ENCODE assay signal across 30 cellular contexts in the genomic region with DNA sequence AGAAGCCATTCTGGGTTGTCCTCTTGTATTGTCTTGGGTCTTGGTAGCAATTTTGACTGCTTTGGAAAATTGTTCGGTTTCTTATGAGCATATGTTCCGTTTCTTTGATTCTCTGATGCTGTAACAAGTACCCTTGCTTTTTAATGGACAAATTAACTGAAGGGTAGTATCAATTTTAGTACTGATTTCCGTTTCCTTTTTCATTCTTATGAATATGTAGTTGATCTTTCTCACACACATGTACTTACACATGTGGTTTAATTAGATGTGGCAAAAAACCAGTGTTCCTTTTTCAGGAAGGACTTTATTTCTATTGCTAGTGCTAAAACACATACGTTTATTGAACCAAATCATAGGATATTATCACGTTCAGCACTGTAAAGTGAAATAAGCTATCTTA.
A peak's percentile ranks its signal among the peaks of the same experiment; 100 is the strongest.
DNase-seq lines count a peak whose midpoint lies in the region; ATAC-seq, FAIRE-seq and TF ChIP-seq lines count a peak whose summit lies in the region.
"Had no signal": no experiment of that assay in that cellular context is flagged by ENCODE, and none has a peak within 500 bp of the region (broad histone marks: within the 10 kb centered on the region; RNA-seq: fewer than 3 reads in every experiment).

No MANE protein-coding gene starts in this region.

- FAIRE-seq in GM18507 (lab: Jason Lieb, UNC) (peak; percentile 5), astrocyte (lab: Jason Lieb, UNC) (peak; percentile 47)
- FAIRE-seq: G401.6, H54, HTR-8/SVneo, islet of Langerhans, K562 had no signal

- peaks cover 40% of the 10 kb centered on the region for H4K20me1 ChIP-seq in astrocyte (ENCODE audit: insufficient read depth, low read length)

- peaks cover 3% of the 10 kb centered on the region for H3K36me3 Mint-ChIP-seq in activated naive CD4-positive, alpha-beta T cell treated with anti-CD3 and anti-CD28 coated beads, Interleukin-2, amount 50 U/mL, for 24 hours
- peaks cover 2% of the 10 kb centered on the region for H3K36me3 Mint-ChIP-seq in astrocyte (ENCODE audit: low read depth, unreplicated experiment)

- H3K9me3 ChIP-seq in astrocyte (ENCODE audit: insufficient read depth, low read depth, low read length) (no peaks in the 10 kb centered on the region), right lobe of liver (no peaks in the 10 kb centered on the region)
- H3K9me3 ChIP-seq: stomach, tibial artery had no signal

- peak overlapping the region; percentile 13 for H3K4me3 Mint-ChIP-seq in activated naive CD4-positive, alpha-beta T cell treated with anti-CD3 and anti-CD28 coated beads, Interleukin-2, amount 50 U/mL, for 24 hours
- H3K4me3 Mint-ChIP-seq in astrocyte (ENCODE audit: unreplicated experiment): no peak overlapping the region
- H3K4me3 Mint-ChIP-seq: activated B cell treated with CpG ODN at 0.5 μM for 24 hours; dendritic cell treated with granulocyte-macrophage colony-stimulating factor and Interleukin-4, amounts not matched to agents 40 ng/mL and 50 ng/mL, for 4 days; endodermal cell had no signal

- no peaks in the 10 kb centered on the region for H3K27me3 ChIP-seq in astrocyte (ENCODE audit: insufficient read depth, low read length)
- no peaks in the 10 kb centered on the region for H3K27me3 ChIP-seq in right lobe of liver
- H3K27me3 ChIP-seq: stomach, tibial artery had no signal

- H2AFZ ChIP-seq in astrocyte (ENCODE audit: low read depth, low read length): no peak overlapping the region

- TF ChIP-seq CTCF in astrocyte (IDR thresholded peaks at IDR 0.05; ENCODE audit: insufficient read depth, low read depth, low read length) (no peak), right lobe of liver (IDR thresholded peaks at IDR 0.05) (no peak)

- 85% methylated on average over 5 of the region's 5 CpGs for WGBS in right lobe of liver (ENCODE audit: insufficient coverage, low coverage, low lambda C conversion rate, missing lambda C conversion rate)

- peaks cover 99% of the 10 kb centered on the region for H3K79me2 ChIP-seq in astrocyte (ENCODE audit: insufficient read depth, low read length)

- H3K4me1 ChIP-seq in astrocyte (ENCODE audit: insufficient read depth, low read length) (peaks cover 3% of the 10 kb centered on the region), right lobe of liver (peaks cover 0 to 12% (median 2%) of the 10 kb centered on the region in 4 donors)

- TF ChIP-seq POLR2A in right lobe of liver (IDR thresholded peaks at IDR 0.05): no peak

- H3K4me3 ChIP-seq in astrocyte (ENCODE audit: insufficient read depth, low read depth, low read length) (no peak overlapping the region), right lobe of liver (no peak overlapping the region)
- H3K4me3 ChIP-seq: K562, stomach, tibial artery had no signal

- H3K36me3 ChIP-seq in astrocyte (ENCODE audit: insufficient read depth, low read length) (no peaks in the 10 kb centered on the region), right lobe of liver (no peaks in the 10 kb centered on the region)
- H3K36me3 ChIP-seq: stomach, tibial artery had no signal

- no peaks in the 10 kb centered on the region for H3K27me3 Mint-ChIP-seq in activated naive CD4-positive, alpha-beta T cell treated with anti-CD3 and anti-CD28 coated beads, Interleukin-2, amount 50 U/mL, for 24 hours
- H3K27me3 Mint-ChIP-seq in astrocyte (ENCODE audit: low read depth, unreplicated experiment): no peaks in the 10 kb centered on the region
- H3K27me3 Mint-ChIP-seq: activated B cell treated with CpG ODN at 0.5 μM for 24 hours; dendritic cell treated with granulocyte-macrophage colony-stimulating factor and Interleukin-4, amounts not matched to agents 40 ng/mL and 50 ng/mL, for 4 days had no signal

- no peak overlapping the region for H3K9ac ChIP-seq in astrocyte (ENCODE audit: low read length)

- H3K4me1 Mint-ChIP-seq in activated naive CD4-positive, alpha-beta T cell treated with anti-CD3 and anti-CD28 coated beads, Interleukin-2, amount 50 U/mL, for 24 hours: peaks cover 75% of the 10 kb centered on the region
- H3K4me1 Mint-ChIP-seq in astrocyte (ENCODE audit: low read depth, unreplicated experiment): peaks cover 21% of the 10 kb centered on the region

- no peak overlapping the region for H3K27ac ChIP-seq in astrocyte (ENCODE audit: low read depth, low read length)
- H3K27ac ChIP-seq in substantia nigra (ENCODE audit: low read depth, low read length, poor library complexity, severe bottlenecking): peak overlapping the region; percentile 64
- H3K27ac ChIP-seq in right lobe of liver: no peak overlapping the region
- H3K27ac ChIP-seq: stomach, tibial artery had no signal

- no peak overlapping the region for H3K27ac Mint-ChIP-seq in activated naive CD4-positive, alpha-beta T cell treated with anti-CD3 and anti-CD28 coated beads, Interleukin-2, amount 50 U/mL, for 24 hours
- H3K27ac Mint-ChIP-seq in astrocyte (ENCODE audit: unreplicated experiment): no peak overlapping the region
- H3K27ac Mint-ChIP-seq: activated B cell treated with CpG ODN at 0.5 μM for 24 hours; dendritic cell treated with granulocyte-macrophage colony-stimulating factor and Interleukin-4, amounts not matched to agents 40 ng/mL and 50 ng/mL, for 4 days; endodermal cell had no signal

- ATAC-seq in right lobe of liver: no peak
- ATAC-seq: K562, left ventricle myocardium superior, right cardiac atrium had no signal

- no peak overlapping the region for H3K4me2 ChIP-seq in astrocyte (ENCODE audit: low read length)

- intact Hi-C loops in right lobe of liver (cut with DNase I): no loop called here

- DNase-seq in activated naive CD4-positive, alpha-beta T cell treated with anti-CD3 and anti-CD28 coated beads, Interleukin-2, amount 50 U/mL, for 16 hours: no peak
- no peak for DNase-seq in GM18507 (ENCODE audit: extremely low spot score, insufficient read length, low read depth)
- no peak for DNase-seq in astrocyte (ENCODE audit: low read depth)
- DNase-seq in substantia nigra (lab: John Stamatoyannopoulos, UW): no peak
- DNase-seq in T-helper 9 cell: no peak
- no peak for DNase-seq in right lobe of liver
- DNase-seq in amniotic stem cell (lab: John Stamatoyannopoulos, UW): no peak
- DNase-seq: activated B cell treated with CpG ODN at 0.5 μM for 24 hours; activated CD4-positive, alpha-beta T cell treated with anti-CD3 and anti-CD28 coated beads, Interleukin-2, amount 50 U/mL, for 48 hours; activated effector memory CD4-positive, alpha-beta T cell treated with anti-CD3 and anti-CD28 coated beads, Interleukin-2, amount 50 U/mL, for 16 hours; COR-L47; DMS53; endodermal cell; glutamatergic neuron; left ventricle myocardium superior; NCI-H1092; NCI-H1694 treated with DMSO at 0.1 percent for 48 hours; NCI-H2171; posterior cingulate gyrus; right cardiac atrium; stimulated activated CD4-positive, alpha-beta T cell treated with anti-CD3 and anti-CD28 coated beads, Interleukin-1b, Interleukin-23, amount 100 ng/mL, for 48 hours; stomach; tibial artery had no signal

- no peaks in the 10 kb centered on the region for H3K9me3 Mint-ChIP-seq in activated naive CD4-positive, alpha-beta T cell treated with anti-CD3 and anti-CD28 coated beads, Interleukin-2, amount 50 U/mL, for 24 hours
- H3K9me3 Mint-ChIP-seq in astrocyte (ENCODE audit: unreplicated experiment): no peaks in the 10 kb centered on the region
- H3K9me3 Mint-ChIP-seq: dendritic cell treated with granulocyte-macrophage colony-stimulating factor and Interleukin-4, amounts not matched to agents 40 ng/mL and 50 ng/mL, for 4 days; endodermal cell had no signal
